ENCODE assay signal across 9 cellular contexts in genomic region chr10:67955614-67956013, GRCh38.
"Had no signal": no experiment of that assay in that cellular context is flagged by ENCODE, and none has a peak within 500 bp of the region (broad histone marks: within the 10 kb centered on the region; RNA-seq: fewer than 3 reads in every experiment).

No MANE protein-coding gene starts in this region.

- H3K27me3 Mint-ChIP-seq: IgD-negative memory B cell had no signal

- H2AFZ ChIP-seq: GM23338 had no signal

- H3K27ac Mint-ChIP-seq: GM23338, IgD-negative memory B cell had no signal

- H3K9me3 ChIP-seq: HAP-1 had no signal

- H3K9me3 Mint-ChIP-seq: GM23338, IgD-negative memory B cell had no signal

- H3K4me3 Mint-ChIP-seq: GM23338, IgD-negative memory B cell had no signal

- H3K27ac ChIP-seq: HL-60 had no signal

- H3K4me1 ChIP-seq: HAP-1 had no signal

- H3K4me2 ChIP-seq: GM23338 had no signal

- ATAC-seq: GM23338, HCT116, HepG2 had no signal

- H3K36me3 ChIP-seq: HAP-1 had no signal

- H3K4me3 ChIP-seq: GM23338, HAP-1 had no signal

- FAIRE-seq: H1, HepG2 had no signal

- DNase-seq: H7, KG1 had no signal
